ENCODE assay signal across 8 cellular contexts in the genomic region with DNA sequence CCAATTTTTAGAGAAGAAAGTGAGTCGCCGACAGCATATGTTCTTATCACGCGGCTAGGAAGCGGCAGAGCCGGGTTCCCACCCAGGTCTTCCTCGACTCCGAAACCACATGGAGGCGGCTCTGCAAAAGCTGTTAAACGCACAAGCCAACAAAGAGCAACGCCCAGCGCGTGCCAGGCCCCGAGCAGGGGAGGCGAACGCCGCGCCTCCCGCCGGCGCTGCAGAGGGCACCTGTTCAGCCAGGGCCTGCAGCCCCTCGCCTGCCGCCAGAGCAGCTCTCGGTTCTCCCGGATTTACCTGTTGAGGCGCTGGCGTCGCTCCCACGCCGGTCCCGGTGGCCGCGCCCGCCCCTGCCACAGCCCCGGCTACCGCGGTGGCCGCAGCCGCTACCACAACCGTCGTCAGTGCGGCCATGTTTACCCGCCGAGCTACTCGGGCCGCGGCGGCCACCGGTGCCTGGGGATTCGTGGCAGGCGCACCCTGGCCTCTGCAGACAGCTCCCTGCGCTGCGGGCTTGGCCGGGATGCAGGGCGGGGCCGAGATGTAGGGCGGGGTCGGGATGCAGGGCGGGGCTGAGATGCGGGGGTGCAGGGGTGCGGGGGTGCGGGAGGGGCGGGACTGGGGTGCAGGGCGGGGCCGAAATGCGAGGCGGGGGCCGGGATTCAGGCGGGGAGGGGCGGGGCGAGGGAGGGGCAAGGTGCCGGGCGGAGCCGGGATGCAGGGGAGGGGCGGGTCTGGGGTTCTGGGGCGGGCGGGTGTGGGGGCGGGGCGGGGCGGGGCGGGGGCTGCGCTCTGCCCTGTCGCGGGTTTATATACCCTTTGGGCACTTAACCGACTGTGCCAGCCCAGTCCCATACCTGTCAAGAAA. TPM values are rescaled to one million over a fixed set of nuclear protein-coding genes. Genes with fewer than 3 reads are reported as not detected.
DNase-seq lines count a peak whose midpoint lies in the region; ATAC-seq and TF ChIP-seq lines count a peak whose summit lies in the region.

A gene with protein sequence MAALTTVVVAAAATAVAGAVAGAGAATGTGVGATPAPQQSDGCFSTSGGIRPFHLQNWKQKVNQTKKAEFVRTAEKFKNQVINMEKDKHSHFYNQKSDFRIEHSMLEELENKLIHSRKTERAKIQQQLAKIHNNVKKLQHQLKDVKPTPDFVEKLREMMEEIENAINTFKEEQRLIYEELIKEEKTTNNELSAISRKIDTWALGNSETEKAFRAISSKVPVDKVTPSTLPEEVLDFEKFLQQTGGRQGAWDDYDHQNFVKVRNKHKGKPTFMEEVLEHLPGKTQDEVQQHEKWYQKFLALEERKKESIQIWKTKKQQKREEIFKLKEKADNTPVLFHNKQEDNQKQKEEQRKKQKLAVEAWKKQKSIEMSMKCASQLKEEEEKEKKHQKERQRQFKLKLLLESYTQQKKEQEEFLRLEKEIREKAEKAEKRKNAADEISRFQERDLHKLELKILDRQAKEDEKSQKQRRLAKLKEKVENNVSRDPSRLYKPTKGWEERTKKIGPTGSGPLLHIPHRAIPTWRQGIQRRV (minus strand): TSS at position 525 of the 868 bp plus-strand sequence. CDS start 111 bp downstream, at position 414.

- H3K27ac Mint-ChIP-seq in nephron: peak within 1 kb of the TSS; percentile 18 to 65 (median 41)

- TF ChIP-seq CTCF in fibroblast of pulmonary artery (IDR thresholded peaks at IDR 0.05; ENCODE audit: low read length, missing control alignments): no peak
- TF ChIP-seq CTCF in nephron (IDR thresholded peaks at IDR 0.05; ENCODE audit: unreplicated experiment in 3 of 3): no peak

- peak within 1 kb of the TSS; percentile 70 for H3K4me3 ChIP-seq in fibroblast of pulmonary artery (replicated peaks; ENCODE audit: low read depth, low read length)

- H3K36me3 Mint-ChIP-seq in nephron (ENCODE audit: low read depth): peaks cover 24% of the 10 kb centered on the region

- ATAC-seq in GM21367 (IDR thresholded peaks at IDR 0.05; ENCODE audit: unreplicated experiment): peak; percentile 83
- ATAC-seq in stimulated activated naive CD8-positive, alpha-beta T cell treated with anti-CD3 and anti-CD28 coated beads, Interleukin-15, Interleukin-2, amounts not matched to agents 100 U/mL and 50 U/mL, for 24 hours: peak; percentile 81

- DNase-seq in D341Med (ENCODE audit: low spot score): peak; percentile 95
- peak; percentile 75 for DNase-seq in HT-29 (ENCODE audit: low spot score)
- peak; percentile 63 for DNase-seq in activated T-helper 1 cell treated with Interleukin-2 at 50 U/mL for 16 hours (ENCODE audit: low read depth)
- peak; percentile 76 for DNase-seq in fibroblast of pulmonary artery (ENCODE audit: low read depth)
- peak; percentile 84 for DNase-seq in stimulated activated naive CD8-positive, alpha-beta T cell treated with anti-CD3 and anti-CD28 coated beads, Interleukin-15, Interleukin-2, amounts not matched to agents 100 U/mL and 50 U/mL, for 24 hours

- peak within 1 kb of the TSS; percentile 94 to 96 (median 94) for H3K4me3 Mint-ChIP-seq in nephron

- H3K27me3 Mint-ChIP-seq in nephron (ENCODE audit: low read depth): peaks cover 7% of the 10 kb centered on the region

- H3K9me3 Mint-ChIP-seq in nephron: peaks cover 15% of the 10 kb centered on the region

- peaks cover 10% of the 10 kb centered on the region for H3K4me1 Mint-ChIP-seq in nephron

TF ChIP-seq in PFSK-1, 5 proteins besides CTCF, POLR2A, EP300 and RAD21:
- TF ChIP-seq SIN3A (IDR thresholded peaks at IDR 0.05; ENCODE audit: borderline replicate concordance, insufficient read depth, low read length): no peak
- TF ChIP-seq TAF1 (IDR thresholded peaks at IDR 0.05; ENCODE audit: borderline replicate concordance, insufficient read depth, low read length): no peak
- TF ChIP-seq FOXP2 (optimal IDR thresholded peaks at IDR 0.05; ENCODE audit: borderline replicate concordance, extremely low read depth, extremely low read length, insufficient read depth): peak; percentile 70

RNA-seq across cellular contexts. Expression of the gene that starts here (rescaled TPM):
- 3.4 and 4.7 TPM in 2 replicates for total RNA-seq in HT-29 (2014; rRNA removed; shearing (Covaris generic))
- 1.1 TPM for polyA plus RNA-seq in PFSK-1 (2012; ENCODE audit: insufficient read length, low read depth)

Comparison
In these comparisons a context has a peak if more than half of its experiments do, and no peak if none do; other contexts are left out.
1. Peak in every context shown above with its lines: DNase-seq, ATAC-seq and H3K4me3 ChIP-seq.